ENCODE assay signal across 2 cellular contexts in the genomic region with DNA sequence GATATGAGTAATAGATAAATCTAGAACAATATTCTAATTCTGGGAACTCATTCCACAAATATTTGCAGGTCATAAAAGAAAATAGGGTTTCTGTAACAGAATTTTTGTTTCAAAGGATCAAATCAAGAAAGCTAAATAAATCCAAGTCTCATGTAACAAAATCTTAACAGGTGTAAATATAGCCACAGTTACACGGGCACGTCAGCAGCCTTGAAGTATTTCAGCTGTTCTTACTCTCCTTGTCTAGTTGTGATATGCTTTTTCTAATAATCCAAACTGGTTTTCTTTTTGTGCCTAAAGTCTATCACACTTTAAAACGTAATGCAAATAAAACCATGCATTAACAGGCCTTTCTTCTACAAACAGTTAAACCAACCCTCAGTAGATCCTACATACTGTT. TPM values are rescaled to one million over a fixed set of nuclear protein-coding genes. Genes with fewer than 3 reads are reported as not detected.
"Had no signal": no experiment of that assay in that cellular context is flagged by ENCODE, and none has a peak within 500 bp of the region (broad histone marks: within the 10 kb centered on the region; RNA-seq: fewer than 3 reads in every experiment).

No MANE protein-coding gene starts in this region.

RNA-seq across cellular contexts. Expression of a gene that starts 9.3 kb away (rescaled TPM):
- total RNA-seq: G401, GM12878 had no signal
